In the genomic region with DNA sequence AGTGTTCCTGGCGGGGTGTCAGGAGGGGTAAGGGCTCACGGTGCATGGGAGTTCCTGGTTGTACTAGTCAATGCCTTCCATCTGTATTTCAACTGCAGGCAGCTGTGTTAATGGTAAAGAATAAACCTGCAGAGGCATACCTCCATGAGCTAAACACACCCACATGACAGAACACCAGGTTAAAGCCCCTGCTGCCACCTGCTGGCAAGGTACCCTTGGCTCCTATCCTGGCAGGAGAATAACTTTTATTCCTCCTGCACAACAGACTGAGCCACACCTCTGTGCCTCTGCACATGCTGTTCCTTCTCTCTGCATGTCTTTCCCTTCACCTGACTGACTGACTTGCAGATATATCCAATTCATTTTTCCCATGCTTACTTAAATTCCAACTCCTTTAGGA, we compare ENCODE assay signal across 8 cellular contexts. TPM values are rescaled to one million over a fixed set of nuclear protein-coding genes. Genes with fewer than 3 reads are reported as not detected.
DNase-seq lines count a peak whose midpoint lies in the region; ATAC-seq lines count a peak whose summit lies in the region.

No MANE protein-coding gene starts in this region.

- peak; percentile 38 for DNase-seq in DMS53 treated with DMSO at 0.1 percent for 48 hours (lab: John Stamatoyannopoulos, UW; ENCODE audit: unreplicated experiment)
- peak; percentile 43 for DNase-seq in activated CD4-positive, alpha-beta T cell treated with anti-CD3 and anti-CD28 coated beads, Interleukin-2, amount 50 U/mL, for 1 hour
- DNase-seq in left lobe of liver (ENCODE audit: low spot score): peak; percentile 51
- no peak for DNase-seq in NCI-H524 treated with DMSO at 0.1 percent for 48 hours (lab: John Stamatoyannopoulos, UW)
- DNase-seq in NCI-H1694 treated with DMSO at 0.1 percent for 48 hours (lab: John Stamatoyannopoulos, UW): no peak

- peak; percentile 76 for ATAC-seq in HG03159 (IDR thresholded peaks at IDR 0.05; ENCODE audit: unreplicated experiment)
- peak; percentile 96 for ATAC-seq in left lobe of liver
- no peak for ATAC-seq in GM21360 (IDR thresholded peaks at IDR 0.05; ENCODE audit: unreplicated experiment)
- ATAC-seq in GM18517 (IDR thresholded peaks at IDR 0.05; ENCODE audit: unreplicated experiment): no peak

RNA-seq across cellular contexts. Expression of a gene that starts 11.1 kb away (rescaled TPM):
- not detected for total RNA-seq in left lobe of liver

RNA-seq across cellular contexts. Expression of a gene that starts 20.6 kb away (rescaled TPM):
- 27.2 TPM for total RNA-seq in left lobe of liver

Comparison
In these comparisons a context has a peak if more than half of its experiments do, and no peak if none do; other contexts are left out.
1. DNase-seq: peak in DMS53 treated with DMSO at 0.1 percent for 48 hours (single experiment), activated CD4-positive, alpha-beta T cell treated with anti-CD3 and anti-CD28 coated beads, Interleukin-2, amount 50 U/mL, for 1 hour (single experiment) and left lobe of liver (single experiment); none in NCI-H524 treated with DMSO at 0.1 percent for 48 hours (single experiment) and NCI-H1694 treated with DMSO at 0.1 percent for 48 hours (single experiment).
2. ATAC-seq: peak in HG03159 (single experiment) and left lobe of liver (single experiment); none in GM21360 (single experiment) and GM18517 (single experiment).